Comparison of ENCODE assay signal across 20 cellular contexts in genomic region chr12:51522696-51523095, GRCh38.
"Had no signal": no experiment of that assay in that cellular context is flagged by ENCODE, and none has a peak within 500 bp of the region (broad histone marks: within the 10 kb centered on the region; RNA-seq: fewer than 3 reads in every experiment).

No MANE protein-coding gene starts in this region.

- H3K27me3 ChIP-seq: hepatocyte, right lobe of liver, testis, tibial nerve, upper lobe of right lung, vagina had no signal

- H3K4me3 ChIP-seq: hepatocyte, psoas muscle, right lobe of liver, spleen, testis, tibial nerve, upper lobe of right lung, vagina had no signal

- H3K27ac ChIP-seq: hepatocyte, psoas muscle, right lobe of liver, spleen, testis, tibial nerve, upper lobe of right lung, vagina had no signal

- ATAC-seq: naive thymus-derived CD4-positive, alpha-beta T cell; psoas muscle; right lobe of liver; stimulated activated naive B cell treated with anti-CD40 and anti-IgM and Interleukin-4, amounts not matched to agents 10 μg/mL and 1 μg/mL and 100 μg/mL, for 72 hours; stimulated activated naive CD8-positive, alpha-beta T cell treated with anti-CD3 and anti-CD28 coated beads, Interleukin-15, amount 100 ng/mL, for 72 hours; upper lobe of right lung had no signal

- H2AFZ ChIP-seq: hepatocyte had no signal

- FAIRE-seq: endothelial cell of umbilical vein had no signal

- H3K4me2 ChIP-seq: hepatocyte had no signal

- DNase-seq: effector CD4-positive, alpha-beta T cell; foreskin melanocyte; head of caudate nucleus; naive thymus-derived CD4-positive, alpha-beta T cell; nephron progenitor cell; psoas muscle; retina; right lobe of liver; spleen; stimulated activated CD4-positive, alpha-beta T cell treated with anti-CD3 and anti-CD28 coated beads, Interleukin-15, amount 100 ng/mL, for 24 hours; stimulated activated CD4-positive, alpha-beta T cell treated with anti-CD3 and anti-CD28 coated beads, Interleukin-1b, Interleukin-23, amount 100 ng/mL, for 48 hours; stimulated activated CD4-positive, alpha-beta T cell treated with anti-CD3 and anti-CD28 coated beads, Interleukin-4, amount 100 ng/mL, for 4 hours; stimulated activated naive B cell treated with anti-CD40 and anti-IgM and Interleukin-4, amounts not matched to agents 10 μg/mL and 1 μg/mL and 100 μg/mL, for 72 hours; stimulated activated naive CD8-positive, alpha-beta T cell treated with anti-CD3 and anti-CD28 coated beads, Interleukin-15, amount 100 ng/mL, for 72 hours; testis; upper lobe of right lung had no signal

- H3K4me1 ChIP-seq: psoas muscle, right lobe of liver, tibial nerve, upper lobe of right lung, vagina had no signal

- H3K36me3 ChIP-seq: right lobe of liver, spleen, tibial nerve, upper lobe of right lung, vagina had no signal

- H3K79me2 ChIP-seq: hepatocyte had no signal

- H3K9me3 ChIP-seq: psoas muscle, right lobe of liver, spleen, testis, tibial nerve, upper lobe of right lung, vagina had no signal
